In genomic region chr4:174714393-174715211, GRCh38 we compare ENCODE assay signal across 8 cellular contexts.
DNase-seq lines count a peak whose midpoint lies in the region; ATAC-seq, FAIRE-seq and TF ChIP-seq lines count a peak whose summit lies in the region.

No MANE protein-coding gene starts in this region.

- H3K4me3 ChIP-seq in AG04450 (ENCODE audit: low read depth, low read length) (no peak overlapping the region), fibroblast of pulmonary artery (replicated peaks; ENCODE audit: low read depth, low read length) (no peak overlapping the region), sigmoid colon (no peak overlapping the region)

- 32 to 56% methylated on average over 8 of the region's 8 CpGs for WGBS in sigmoid colon, 2 donors

- peak; percentile 70 for TF ChIP-seq CTCF in AG04450 (IDR thresholded peaks at IDR 0.05; ENCODE audit: low read depth, low read length)
- peak; percentile 93 for TF ChIP-seq CTCF in fibroblast of pulmonary artery (IDR thresholded peaks at IDR 0.05; ENCODE audit: low read length, missing control alignments)
- TF ChIP-seq CTCF in sigmoid colon (IDR thresholded peaks at IDR 0.05), result peak in 2 of 4 experiments; percentile 32 to 66

- no peak overlapping the region for H3K27ac ChIP-seq in AG04450 (ENCODE audit: low read depth, low read length)
- no peak overlapping the region for H3K27ac ChIP-seq in sigmoid colon

- DNase-seq in AG04450 (ENCODE audit: low read depth, low spot score), result peak; percentile 3
- peak; percentile 34 for DNase-seq in EL
- DNase-seq in HTR-8/SVneo (ENCODE audit: insufficient read length, low spot score), result peak; percentile 40
- DNase-seq in fibroblast of pulmonary artery (ENCODE audit: low read depth), result peak; percentile 71
- DNase-seq in sigmoid colon, result peak; percentile 66
- no peak for DNase-seq in mucosa of gallbladder (ENCODE audit: low spot score)

- intact Hi-C loops in sigmoid colon (cut with DNase I), result loop anchor here (2.0 kb wide), 1 partner anchor 350 kb away; no protein-coding TSS in a partner anchor

- H3K27me3 ChIP-seq in AG04450 (ENCODE audit: control insufficient read depth, insufficient read depth, low read length) (no peaks in the 10 kb centered on the region), sigmoid colon (no peaks in the 10 kb centered on the region)

- H3K4me1 ChIP-seq in sigmoid colon, result peaks cover 0 to 30% (median 14%) of the 10 kb centered on the region in 4 donors

- POLR2A ChIA-PET in AG04450 (lab: Yijun Ruan, JAX), result no interaction called here

- TF ChIP-seq POLR2A in sigmoid colon (IDR thresholded peaks at IDR 0.05), result no peak

- peak; percentile 65 for FAIRE-seq in HTR-8/SVneo (lab: Jason Lieb, UNC)

- H3K9me3 ChIP-seq in AG04450 (ENCODE audit: control insufficient read depth, insufficient read depth, low read length) (no peaks in the 10 kb centered on the region), sigmoid colon (no peaks in the 10 kb centered on the region)

- TF ChIP-seq EP300 in sigmoid colon (IDR thresholded peaks at IDR 0.05), result no peak

- CTCF ChIA-PET in AG04450 (lab: Charles Lee), result interaction anchor here (0.7 to 1.6 kb wide), 9 partner anchors 10 to 352 kb away, joined by 3 to 4 read pairs (median 3); no protein-coding TSS in a partner anchor

- ATAC-seq in GM21737 (IDR thresholded peaks at IDR 0.05; ENCODE audit: unreplicated experiment), result peak; percentile 71
- peak; percentile 86 for ATAC-seq in SK-N-SH treated with all-trans-retinoic acid at 6 μM for 48 hours

- no peaks in the 10 kb centered on the region for H3K36me3 ChIP-seq in sigmoid colon

TF ChIP-seq in SK-N-SH treated with all-trans-retinoic acid at 6 μM for 48 hours, 23 proteins besides CTCF, POLR2A, EP300 and RAD21:
- TF ChIP-seq CSDC2 (CRISPR knock-in tag; IDR thresholded peaks at IDR 0.05) (no peak), ISL1 (CRISPR knock-in tag; IDR thresholded peaks at IDR 0.05) (no peak), PATZ1 (CRISPR knock-in tag; IDR thresholded peaks at IDR 0.05; ENCODE audit: borderline replicate concordance) (no peak), ESRRG (CRISPR knock-in tag; IDR thresholded peaks at IDR 0.05) (no peak), ZFP3 (CRISPR knock-in tag; IDR thresholded peaks at IDR 0.05) (no peak), TOX (CRISPR knock-in tag; IDR thresholded peaks at IDR 0.05; ENCODE audit: borderline replicate concordance) (no peak), TCF4 (CRISPR knock-in tag; IDR thresholded peaks at IDR 0.05; ENCODE audit: borderline replicate concordance) (no peak), BACH2 (CRISPR knock-in tag; IDR thresholded peaks at IDR 0.05; ENCODE audit: borderline replicate concordance) (no peak), POU6F1 (CRISPR knock-in tag; IDR thresholded peaks at IDR 0.05; ENCODE audit: borderline replicate concordance, low read depth) (no peak), GLIS3 (CRISPR knock-in tag; IDR thresholded peaks at IDR 0.05) (no peak), PPARA (CRISPR knock-in tag; IDR thresholded peaks at IDR 0.05; ENCODE audit: borderline replicate concordance) (no peak), ZFP30 (CRISPR knock-in tag; IDR thresholded peaks at IDR 0.05) (no peak), ZNF70 (CRISPR knock-in tag; IDR thresholded peaks at IDR 0.05) (no peak), ZNF565 (CRISPR knock-in tag; conservative IDR thresholded peaks at IDR 0.05; ENCODE audit: low read depth) (no peak), ZC3H10 (CRISPR knock-in tag; IDR thresholded peaks at IDR 0.05) (no peak), RARB (CRISPR knock-in tag; IDR thresholded peaks at IDR 0.05) (no peak), ZNF8 (CRISPR knock-in tag; IDR thresholded peaks at IDR 0.05) (no peak)
